24 cellular contexts compared by ENCODE assay signal in genomic region chr1:22728751-22729399, GRCh38. TPM values are rescaled to one million over a fixed set of nuclear protein-coding genes. Genes with fewer than 3 reads are reported as not detected.
DNase-seq lines count a peak whose midpoint lies in the region; ATAC-seq and TF ChIP-seq lines count a peak whose summit lies in the region.
"Had no signal": no experiment of that assay in that cellular context is flagged by ENCODE, and none has a peak within 500 bp of the region (broad histone marks: within the 10 kb centered on the region; RNA-seq: fewer than 3 reads in every experiment).

No MANE protein-coding gene starts in this region.

- TF ChIP-seq CTCF in fibroblast of villous mesenchyme (IDR thresholded peaks at IDR 0.05; ENCODE audit: insufficient read depth, low read depth, low read length), result no peak
- no peak for TF ChIP-seq CTCF in breast epithelium (IDR thresholded peaks at IDR 0.05)

- no peak overlapping the region for H3K4me3 Mint-ChIP-seq in T-helper 17 cell
- H3K4me3 Mint-ChIP-seq: activated naive CD4-positive, alpha-beta T cell treated with anti-CD3 and anti-CD28 coated beads, Interleukin-2, amount 10 ng/mL, durations not matched to agents 7 days and 5 days; activated T-cell treated with anti-CD3 and anti-CD28 coated beads, Interleukin-2, amount 50 U/mL, for 72 hours; CD8-positive, alpha-beta T cell; dendritic cell treated with granulocyte-macrophage colony-stimulating factor and Interleukin-4, amounts not matched to agents 40 ng/mL and 50 ng/mL, for 4 days; naive thymus-derived CD4-positive, alpha-beta T cell had no signal

- peaks cover 5 to 17% (median 13%) of the 10 kb centered on the region in 10 experiments; a peak in 19 of 20 replicates for H3K4me1 ChIP-seq in BLaER1 treated with 17β-estradiol and CSF1 and Interleukin-3, amounts not matched to agents 10 nM and 100 nM
- H3K4me1 ChIP-seq in aorta (ENCODE audit: control insufficient read depth in 1 of 2, insufficient read depth in 2 of 2, low read length in 2 of 2) (no peaks in the 10 kb centered on the region), breast epithelium (no peaks in the 10 kb centered on the region)
- H3K4me1 ChIP-seq: thyroid gland had no signal

- H3K27ac ChIP-seq in BLaER1 treated with 17β-estradiol and CSF1 and Interleukin-3, amounts not matched to agents 10 nM and 100 nM, result no peak overlapping the region
- H3K27ac ChIP-seq in aorta (ENCODE audit: low read depth in 1 of 2, low read length in 2 of 2), result no peak overlapping the region
- H3K27ac ChIP-seq in breast epithelium, result no peak overlapping the region
- H3K27ac ChIP-seq: GM23248, thyroid gland had no signal

- peaks cover 30% of the 10 kb centered on the region for H3K27me3 Mint-ChIP-seq in T-helper 17 cell

- 79 to 86% methylated on average over 14 of the region's 14 CpGs for WGBS in aorta, 2 donors

- no peaks in the 10 kb centered on the region for H3K36me3 ChIP-seq in BLaER1 treated with 17β-estradiol and CSF1 and Interleukin-3, amounts not matched to agents 10 nM and 100 nM
- H3K36me3 ChIP-seq in aorta (ENCODE audit: control insufficient read depth in 1 of 2, insufficient read depth in 2 of 2, low read length in 1 of 2), result no peaks in the 10 kb centered on the region
- H3K36me3 ChIP-seq in breast epithelium, result no peaks in the 10 kb centered on the region
- H3K36me3 ChIP-seq: thyroid gland had no signal

- H3K27me3 ChIP-seq in BLaER1 treated with 17β-estradiol and CSF1 and Interleukin-3, amounts not matched to agents 10 nM and 100 nM, result peaks cover 7 to 21% (median 16%) of the 10 kb centered on the region in 11 experiments; a peak in 21 of 22 replicates
- H3K27me3 ChIP-seq in aorta (ENCODE audit: control insufficient read depth in 1 of 2, insufficient read depth in 2 of 2, low read length in 1 of 2) (no peaks in the 10 kb centered on the region), breast epithelium (no peaks in the 10 kb centered on the region)
- H3K27me3 ChIP-seq: thyroid gland had no signal

- no peaks in the 10 kb centered on the region for H3K9me3 ChIP-seq in BLaER1 treated with 17β-estradiol and CSF1 and Interleukin-3, amounts not matched to agents 10 nM and 100 nM (replicated peaks in 1 of 11)
- H3K9me3 ChIP-seq in aorta (ENCODE audit: control insufficient read depth, low read length) (no peaks in the 10 kb centered on the region), T-helper 17 cell (ENCODE audit: control insufficient read depth, low read length, poor library complexity, severe bottlenecking) (no peaks in the 10 kb centered on the region), breast epithelium (no peaks in the 10 kb centered on the region)
- H3K9me3 ChIP-seq: thyroid gland had no signal

- DNase-seq in DMS53 (lab: John Stamatoyannopoulos, UW), result peak; percentile 87
- DNase-seq in NCI-H2171 treated with DMSO at 0.1 percent for 48 hours (lab: John Stamatoyannopoulos, UW), result peak; percentile 83
- DNase-seq in fibroblast of villous mesenchyme (ENCODE audit: low read depth), result peak; percentile 84
- DNase-seq in aorta, result no peak
- DNase-seq in T-helper 17 cell, result no peak
- no peak for DNase-seq in breast epithelium (ENCODE audit: low spot score in 2 of 2)
- DNase-seq: activated CD4-positive, CD25-positive, alpha-beta regulatory T cell treated with anti-CD3 and anti-CD28 coated beads, Interleukin-2, amount 50 U/mL, for 72 hours; activated naive CD4-positive, alpha-beta T cell treated with anti-CD3 and anti-CD28 coated beads, Interleukin-2, amount 10 ng/mL, durations not matched to agents 7 days and 5 days; activated T-cell treated with anti-CD3 and anti-CD28 coated beads, Interleukin-2, amount 50 U/mL, for 72 hours; caudate nucleus; CD8-positive, alpha-beta T cell; GM23248; head of caudate nucleus; mesendoderm; naive thymus-derived CD4-positive, alpha-beta T cell; NCI-H1436; NCI-H446; stimulated activated CD4-positive, alpha-beta T cell treated with anti-CD3 and anti-CD28 coated beads, Interleukin-12 subunit alpha, Interleukin-12 subunit beta, amount 100 ng/mL, for 4 hours; stimulated activated CD4-positive, alpha-beta T cell treated with anti-CD3 and anti-CD28 coated beads, Interleukin-4, amount 100 ng/mL, for 4 hours; stimulated activated naive CD8-positive, alpha-beta T cell treated with anti-CD3 and anti-CD28 coated beads, Interleukin-15, Interleukin-2, amounts not matched to agents 100 U/mL and 50 U/mL, for 24 hours; thyroid gland had no signal

- H3K27ac Mint-ChIP-seq in T-helper 17 cell, result no peak overlapping the region
- H3K27ac Mint-ChIP-seq: activated naive CD4-positive, alpha-beta T cell treated with anti-CD3 and anti-CD28 coated beads, Interleukin-2, amount 10 ng/mL, durations not matched to agents 7 days and 5 days; activated T-cell treated with anti-CD3 and anti-CD28 coated beads, Interleukin-2, amount 50 U/mL, for 72 hours; CD8-positive, alpha-beta T cell; dendritic cell treated with granulocyte-macrophage colony-stimulating factor and Interleukin-4, amounts not matched to agents 40 ng/mL and 50 ng/mL, for 4 days; naive thymus-derived CD4-positive, alpha-beta T cell had no signal

- no peak for TF ChIP-seq POLR2A in breast epithelium (IDR thresholded peaks at IDR 0.05)

- no peak overlapping the region for H3K4me3 ChIP-seq in BLaER1 treated with 17β-estradiol and CSF1 and Interleukin-3, amounts not matched to agents 10 nM and 100 nM
- H3K4me3 ChIP-seq in fibroblast of villous mesenchyme (ENCODE audit: low read depth, low read length) (no peak overlapping the region), aorta (ENCODE audit: low read length in 2 of 2) (no peak overlapping the region), breast epithelium (no peak overlapping the region)
- H3K4me3 ChIP-seq: GM23248, thyroid gland had no signal

- H4K20me1 ChIP-seq in BLaER1 treated with 17β-estradiol and CSF1 and Interleukin-3, amounts not matched to agents 10 nM and 100 nM, result peaks cover 0 to 15% (median 0%) of the 10 kb centered on the region in 11 experiments; a peak in 3 of 22 replicates

- peak overlapping the region in 6 of 11 experiments; percentile 10 to 41 (median 22); a peak in 6 of 22 replicates for H3K4me2 ChIP-seq in BLaER1 treated with 17β-estradiol and CSF1 and Interleukin-3, amounts not matched to agents 10 nM and 100 nM

- ATAC-seq in aorta (ENCODE audit: low FRiP score), result no peak
- ATAC-seq in GM21390 (IDR thresholded peaks at IDR 0.05; ENCODE audit: unreplicated experiment), result no peak
- no peak for ATAC-seq in T-helper 17 cell
- ATAC-seq: activated T-cell treated with anti-CD3 and anti-CD28 coated beads, Interleukin-2, amount 50 U/mL, for 72 hours; CD8-positive, alpha-beta T cell; naive thymus-derived CD4-positive, alpha-beta T cell; stimulated activated naive CD8-positive, alpha-beta T cell treated with anti-CD3 and anti-CD28 coated beads, Interleukin-15, Interleukin-2, amounts not matched to agents 100 U/mL and 50 U/mL, for 24 hours had no signal

- intact Hi-C loops in aorta (cut with DNase I) (no loop called here), breast epithelium (cut with DNase I; ENCODE audit: low total_unique reads) (no loop called here)

- 0 out of 22 replicates have a peak overlapping the region, but pooled peaks of 1 of the 11 experiments have one; percentile 1 for H3K9ac ChIP-seq in BLaER1 treated with 17β-estradiol and CSF1 and Interleukin-3, amounts not matched to agents 10 nM and 100 nM
- H3K9ac ChIP-seq: GM23248 had no signal

- H3K4me1 Mint-ChIP-seq in T-helper 17 cell, result no peaks in the 10 kb centered on the region
- H3K4me1 Mint-ChIP-seq: activated naive CD4-positive, alpha-beta T cell treated with anti-CD3 and anti-CD28 coated beads, Interleukin-2, amount 10 ng/mL, durations not matched to agents 7 days and 5 days; naive thymus-derived CD4-positive, alpha-beta T cell had no signal

- peaks cover 4% of the 10 kb centered on the region for H3K36me3 Mint-ChIP-seq in T-helper 17 cell (ENCODE audit: low read depth)
- H3K36me3 Mint-ChIP-seq: activated naive CD4-positive, alpha-beta T cell treated with anti-CD3 and anti-CD28 coated beads, Interleukin-2, amount 10 ng/mL, durations not matched to agents 7 days and 5 days; CD8-positive, alpha-beta T cell; naive thymus-derived CD4-positive, alpha-beta T cell had no signal

RNA-seq across cellular contexts. Expression of gene EPHB2, which starts 18.2 kb away (rescaled TPM):
- 4.3 and 9.7 TPM in 2 replicates for total RNA-seq in fibroblast of villous mesenchyme
- 10 to 100 TPM in 1 of 2 donors, 1 to 10 TPM in 1; 5.5 to 16.6 TPM for total RNA-seq in aorta
- polyA plus RNA-seq in aorta, result under 1 TPM; 0.87 to 0.88 TPM
- under 1 TPM in 1 of 2 donors, not detected in 1; 0.15 TPM for total RNA-seq in T-helper 17 cell
- 1 to 10 TPM; 1.3 to 4.6 (median 1.5) TPM for total RNA-seq in breast epithelium
- total RNA-seq: CD8-positive, alpha-beta T cell had no signal
- polyA plus RNA-seq: naive thymus-derived CD4-positive, alpha-beta T cell had no signal

Comparison
In these comparisons a context has a peak if more than half of its experiments do, and no peak if none do; other contexts are left out.
1. DNase-seq: peak in DMS53 (single experiment), NCI-H2171 treated with DMSO at 0.1 percent for 48 hours (single experiment) and fibroblast of villous mesenchyme (single experiment); none in aorta (0 of 2), T-helper 17 cell (0 of 3) and breast epithelium (0 of 2).